24 cellular contexts compared by ENCODE assay signal in genomic region chr2:158603205-158603604, GRCh38.
"Had no signal": no experiment of that assay in that cellular context is flagged by ENCODE, and none has a peak within 500 bp of the region (broad histone marks: within the 10 kb centered on the region; RNA-seq: fewer than 3 reads in every experiment).

No MANE protein-coding gene starts in this region.

- H3K27me3 ChIP-seq: hepatocyte, ovary, right atrium auricular region, sigmoid colon, spleen, suprapubic skin, tibial artery, upper lobe of right lung had no signal

- H3K36me3 ChIP-seq: left ventricle myocardium inferior, ovary, right atrium auricular region, sigmoid colon, spleen, suprapubic skin, thoracic aorta, upper lobe of right lung had no signal

- H3K27ac Mint-ChIP-seq: mesothelial cell of epicardium; naive B cell; natural killer cell; progenitor cell of endocrine pancreas; stimulated activated effector memory CD8-positive, alpha-beta T cell treated with anti-CD3 and anti-CD28 coated beads, Interleukin-12 subunit alpha, Interleukin-12 subunit beta, amount 100 ng/mL, for 72 hours; stimulated activated naive CD8-positive, alpha-beta T cell treated with anti-CD3 and anti-CD28 coated beads, Interleukin-15, Interleukin-2, amounts not matched to agents 100 ng/mL and 50 ng/mL, for 24 hours had no signal

- H3K4me1 Mint-ChIP-seq: mesothelial cell of epicardium, naive B cell, natural killer cell had no signal

- H3K27me3 Mint-ChIP-seq: naive B cell; progenitor cell of endocrine pancreas; stimulated activated naive CD8-positive, alpha-beta T cell treated with anti-CD3 and anti-CD28 coated beads, Interleukin-15, Interleukin-2, amounts not matched to agents 100 ng/mL and 50 ng/mL, for 24 hours had no signal

- H3K79me2 ChIP-seq: hepatocyte had no signal

- H3K9me3 Mint-ChIP-seq: mesothelial cell of epicardium; naive B cell; natural killer cell; stimulated activated effector memory CD8-positive, alpha-beta T cell treated with anti-CD3 and anti-CD28 coated beads, Interleukin-12 subunit alpha, Interleukin-12 subunit beta, amount 100 ng/mL, for 72 hours; stimulated activated naive CD8-positive, alpha-beta T cell treated with anti-CD3 and anti-CD28 coated beads, Interleukin-15, Interleukin-2, amounts not matched to agents 100 ng/mL and 50 ng/mL, for 24 hours had no signal

- H2AFZ ChIP-seq: hepatocyte had no signal

- FAIRE-seq: urothelium cell line had no signal

- DNase-seq: islet precursor cell; left ventricle myocardium inferior; mesendoderm; naive B cell; natural killer cell; ovary; sigmoid colon; small intestine; spleen; stimulated activated CD4-positive, alpha-beta T cell treated with anti-CD3 and anti-CD28 coated beads, Interleukin-4, amount 100 ng/mL, for 24 hours; stimulated activated naive CD4-positive, alpha-beta T cell; tibial artery; trophoblast cell; upper lobe of right lung had no signal

- H3K9me3 ChIP-seq: left ventricle myocardium inferior, ovary, right atrium auricular region, sigmoid colon, spleen, suprapubic skin, thoracic aorta, tibial artery, upper lobe of right lung had no signal

- H3K27ac ChIP-seq: hepatocyte, left ventricle myocardium inferior, ovary, right atrium auricular region, sigmoid colon, spleen, suprapubic skin, thoracic aorta, tibial artery, upper lobe of right lung had no signal

- H3K36me3 Mint-ChIP-seq: naive B cell; natural killer cell; stimulated activated effector memory CD8-positive, alpha-beta T cell treated with anti-CD3 and anti-CD28 coated beads, Interleukin-12 subunit alpha, Interleukin-12 subunit beta, amount 100 ng/mL, for 72 hours had no signal

- H3K4me3 Mint-ChIP-seq: mesothelial cell of epicardium; naive B cell; natural killer cell; stimulated activated effector memory CD8-positive, alpha-beta T cell treated with anti-CD3 and anti-CD28 coated beads, Interleukin-12 subunit alpha, Interleukin-12 subunit beta, amount 100 ng/mL, for 72 hours; stimulated activated naive CD8-positive, alpha-beta T cell treated with anti-CD3 and anti-CD28 coated beads, Interleukin-15, Interleukin-2, amounts not matched to agents 100 ng/mL and 50 ng/mL, for 24 hours had no signal

- H3K4me3 ChIP-seq: hepatocyte, left ventricle myocardium inferior, lung, ovary, right atrium auricular region, sigmoid colon, spleen, suprapubic skin, thoracic aorta, tibial artery, upper lobe of right lung had no signal

- H3K4me2 ChIP-seq: hepatocyte had no signal

- ATAC-seq: natural killer cell; stimulated activated effector memory CD8-positive, alpha-beta T cell treated with anti-CD3 and anti-CD28 coated beads, Interleukin-12 subunit alpha, Interleukin-12 subunit beta, amount 100 ng/mL, for 72 hours; upper lobe of right lung had no signal
